In genomic region chr15:64566629-64567427, GRCh38 we compare ENCODE assay signal across 1 cellular context.
TF ChIP-seq lines count a peak whose summit lies in the region.

No MANE protein-coding gene starts in this region.

TF ChIP-seq in K562, 482 proteins besides CTCF, POLR2A, EP300 and RAD21 (continued from another document and continues in another):
- TF ChIP-seq STAT6 (CRISPR knock-in tag; IDR thresholded peaks at IDR 0.05) (no peak), MXI1 (IDR thresholded peaks at IDR 0.05; ENCODE audit: low read depth, low read length) (no peak), TCF7 (IDR thresholded peaks at IDR 0.05; ENCODE audit: borderline replicate concordance) (no peak), ZC3H11A (IDR thresholded peaks at IDR 0.05; ENCODE audit: low read depth, low read length) (no peak), TSHZ1 (CRISPR knock-in tag; IDR thresholded peaks at IDR 0.05) (no peak), ZNF583 (CRISPR knock-in tag; IDR thresholded peaks at IDR 0.05) (no peak), ATF6 (CRISPR knock-in tag; IDR thresholded peaks at IDR 0.05) (no peak), E2F4 (CRISPR knock-in tag; IDR thresholded peaks at IDR 0.05; ENCODE audit: low read depth) (no peak), ZBTB2 (IDR thresholded peaks at IDR 0.05) (no peak), ELK3 (CRISPR knock-in tag; IDR thresholded peaks at IDR 0.05) (no peak), ZNF79 (CRISPR knock-in tag; IDR thresholded peaks at IDR 0.05; ENCODE audit: low read depth) (no peak), MAFF (IDR thresholded peaks at IDR 0.05; ENCODE audit: low read length) (peak; percentile 46; the same call in 1 of the 2 replicates), SETDB1 (IDR thresholded peaks at IDR 0.05; ENCODE audit: low read length) (no peak), SRSF1 (IDR thresholded peaks at IDR 0.05; ENCODE audit: low read depth, low read length) (no peak), MIER1 (IDR thresholded peaks at IDR 0.05; ENCODE audit: low read depth) (no peak), JUND (IDR thresholded peaks at IDR 0.05; ENCODE audit: borderline replicate concordance, low read depth, low read length) (no peak), JUND (tag; IDR thresholded peaks at IDR 0.05; ENCODE audit: borderline replicate concordance, low read depth, low read length) (peak; percentile 21; the same call in 1 of the 3 replicates), ATF7 (IDR thresholded peaks at IDR 0.05) (no peak), ZNF274 (IDR thresholded peaks at IDR 0.05; ENCODE audit: borderline replicate concordance, low read depth, low read length) (no peak), FOSL1 (tag; conservative IDR thresholded peaks at IDR 0.05) (no peak; the same call in 1 of the 2 replicates), ARID4B (CRISPR knock-in tag; IDR thresholded peaks at IDR 0.05) (no peak), EWSR1 (IDR thresholded peaks at IDR 0.05; ENCODE audit: borderline replicate concordance, low read depth, partially characterized antibody) (no peak), MCM5 (IDR thresholded peaks at IDR 0.05; ENCODE audit: low read depth) (no peak), ZNF584 (CRISPR knock-in tag; IDR thresholded peaks at IDR 0.05; ENCODE audit: low read depth) (no peak), SMARCA4 (IDR thresholded peaks at IDR 0.05) (peak; percentile 55; the same call in 1 of the 2 replicates), NFRKB (IDR thresholded peaks at IDR 0.05; ENCODE audit: low read depth) (no peak), MTA1 (IDR thresholded peaks at IDR 0.05; ENCODE audit: borderline replicate concordance) (no peak), CSDE1 (IDR thresholded peaks at IDR 0.05) (no peak), PRDM10 (IDR thresholded peaks at IDR 0.05; ENCODE audit: partially characterized antibody) (peak; percentile 40), MAFG (tag; conservative IDR thresholded peaks at IDR 0.05) (peak; percentile 85), TGIF2 (CRISPR knock-in tag; IDR thresholded peaks at IDR 0.05) (no peak), KLF16 (IDR thresholded peaks at IDR 0.05) (no peak), ELF4 (CRISPR knock-in tag; IDR thresholded peaks at IDR 0.05) (no peak), CEBPG (CRISPR knock-in tag; IDR thresholded peaks at IDR 0.05) (no peak), CEBPG (tag; conservative IDR thresholded peaks at IDR 0.05 in 1 of 2, IDR thresholded peaks at IDR 0.05 in 1 of 2) (no peak), ZHX1 (conservative IDR thresholded peaks at IDR 0.05; ENCODE audit: low read length) (no peak)
